8 cellular contexts compared by ENCODE assay signal in genomic region chr11:79382301-79382700, GRCh38.
"Had no signal": no experiment of that assay in that cellular context is flagged by ENCODE, and none has a peak within 500 bp of the region (broad histone marks: within the 10 kb centered on the region; RNA-seq: fewer than 3 reads in every experiment).

No MANE protein-coding gene starts in this region.

- H3K27ac ChIP-seq: GM23248 had no signal

- H3K9ac ChIP-seq: GM23248 had no signal

- H3K9me3 Mint-ChIP-seq: HFFc6 had no signal

- H3K36me3 ChIP-seq: HAP-1 had no signal

- H3K4me3 Mint-ChIP-seq: GM23338, H9, HFFc6 had no signal

- DNase-seq: GM23248, GOT3, H7, HCEC 1CT, HFFc6 had no signal

- H3K4me3 ChIP-seq: GM23248, GM23338, HAP-1 had no signal

- H3K4me2 ChIP-seq: GM23338 had no signal

- H2AFZ ChIP-seq: GM23248, GM23338 had no signal

- H3K27ac Mint-ChIP-seq: GM23338, H9, HFFc6 had no signal
